ENCODE assay signal across 1 cellular context in genomic region chr3:112083239-112083638, GRCh38.
TF ChIP-seq lines count a peak whose summit lies in the region.

No MANE protein-coding gene starts in this region.

TF ChIP-seq in H1, 55 proteins besides CTCF, POLR2A, EP300 and RAD21:
- TF ChIP-seq E2F6 (IDR thresholded peaks at IDR 0.05) = no peak
- no peak for TF ChIP-seq POU5F1 (IDR thresholded peaks at IDR 0.05; ENCODE audit: low read depth, low read length)
- no peak for TF ChIP-seq RXRA (IDR thresholded peaks at IDR 0.05; ENCODE audit: insufficient read depth, low read depth, low read length)
- no peak for TF ChIP-seq SIRT6 (IDR thresholded peaks at IDR 0.05; ENCODE audit: low read length)
- no peak for TF ChIP-seq BRCA1 (IDR thresholded peaks at IDR 0.05; ENCODE audit: low read depth, low read length)
- no peak for TF ChIP-seq RNF2 (IDR thresholded peaks at IDR 0.05; ENCODE audit: borderline replicate concordance, low read depth, low read length, missing control alignments, poor library complexity, severe bottlenecking)
- no peak for TF ChIP-seq FOSL1 (IDR thresholded peaks at IDR 0.05; ENCODE audit: insufficient read depth, low read depth, low read length)
- no peak for TF ChIP-seq ZNF274 (IDR thresholded peaks at IDR 0.05; ENCODE audit: borderline replicate concordance, extremely low read depth, low read length)
- TF ChIP-seq POLR2AphosphoS5 (IDR thresholded peaks at IDR 0.05; ENCODE audit: low read depth, low read length) = no peak
- no peak for TF ChIP-seq EZH2 (IDR thresholded peaks at IDR 0.05; ENCODE audit: low read depth, low read length, severe bottlenecking)
- no peak for TF ChIP-seq ASH2L (IDR thresholded peaks at IDR 0.05; ENCODE audit: low read length)
- TF ChIP-seq TBP (IDR thresholded peaks at IDR 0.05; ENCODE audit: low read depth, low read length) = no peak
- TF ChIP-seq SP4 (IDR thresholded peaks at IDR 0.05; ENCODE audit: low read length) = no peak
- no peak for TF ChIP-seq CHD7 (IDR thresholded peaks at IDR 0.05; ENCODE audit: insufficient replicate concordance, low read length)
- TF ChIP-seq NRF1 (IDR thresholded peaks at IDR 0.05; ENCODE audit: low read depth, low read length) = no peak
- TF ChIP-seq TEAD4 (IDR thresholded peaks at IDR 0.05; ENCODE audit: low read depth, low read length) = no peak
- TF ChIP-seq EGR1 (IDR thresholded peaks at IDR 0.05; ENCODE audit: borderline replicate concordance, low read depth, low read length) = no peak
- TF ChIP-seq CHD1 (IDR thresholded peaks at IDR 0.05; ENCODE audit: low read depth, low read length) = no peak
- TF ChIP-seq TCF12 (IDR thresholded peaks at IDR 0.05; ENCODE audit: low read depth, low read length) = no peak
- TF ChIP-seq CEBPB (IDR thresholded peaks at IDR 0.05; ENCODE audit: low read depth, low read length) = no peak
